In the genomic region with DNA sequence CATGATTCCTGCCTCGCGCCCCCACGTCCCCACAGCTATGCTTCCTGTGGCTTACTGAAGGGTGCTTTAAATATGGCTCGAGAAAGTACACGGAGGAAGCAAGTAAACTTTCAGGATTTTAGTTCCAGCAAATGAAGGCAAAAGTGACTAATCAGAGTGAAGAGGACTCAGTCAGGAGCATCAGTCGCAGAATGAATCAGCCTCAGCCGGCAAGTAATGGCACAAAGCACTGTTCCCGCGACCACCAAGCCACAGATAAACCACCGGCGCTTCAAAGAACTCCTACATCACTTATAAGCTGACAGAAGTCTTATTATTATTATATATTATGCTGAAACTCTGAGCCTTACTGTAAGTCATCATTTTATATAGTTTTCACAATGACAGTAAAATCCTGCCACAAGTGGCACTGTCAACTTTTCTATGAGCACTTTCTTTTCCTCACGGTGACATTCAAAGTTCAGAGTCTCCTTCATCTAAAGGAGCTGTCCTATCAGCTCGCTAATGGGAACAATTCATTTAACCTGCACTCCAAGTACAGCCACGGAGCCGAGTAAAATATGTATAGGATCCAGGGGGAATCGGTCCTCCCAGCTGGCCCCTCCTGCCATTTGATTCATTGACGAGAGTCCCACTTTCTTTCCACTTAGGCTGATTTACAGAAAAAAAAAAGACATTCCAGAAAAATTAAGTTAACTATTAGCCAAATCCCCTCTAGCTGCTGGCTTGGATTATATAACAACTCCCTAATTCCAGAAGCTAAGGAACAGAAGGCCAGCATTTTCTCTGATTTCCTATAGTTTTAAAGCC, we compare ENCODE assay signal across 12 cellular contexts.
DNase-seq lines count a peak whose midpoint lies in the region; ATAC-seq and TF ChIP-seq lines count a peak whose summit lies in the region.
"Had no signal": no experiment of that assay in that cellular context is flagged by ENCODE, and none has a peak within 500 bp of the region (broad histone marks: within the 10 kb centered on the region; RNA-seq: fewer than 3 reads in every experiment).

No MANE protein-coding gene starts in this region.

- H3K27me3 ChIP-seq in CD4-positive, alpha-beta memory T cell (ENCODE audit: insufficient read depth, low read length) = no peaks in the 10 kb centered on the region
- H3K27me3 ChIP-seq in brain microvascular endothelial cell (replicated peaks) = no peaks in the 10 kb centered on the region

- DNase-seq in CD4-positive, alpha-beta memory T cell = peak in 4 of 5 donors; percentile 18 to 79 (median 29)
- DNase-seq in activated CD8-positive, alpha-beta T cell treated with anti-CD3 and anti-CD28 coated beads, Interleukin-2, amount 10 ng/mL, durations not matched to agents 7 days and 5 days = peak; percentile 71
- DNase-seq in brain microvascular endothelial cell (peak; percentile 69), HuH-7 (ENCODE audit: low spot score) (no peak), AML-193 (lab: John Stamatoyannopoulos, UW) (no peak)
- DNase-seq in stimulated activated CD4-positive, alpha-beta T cell treated with anti-CD3 and anti-CD28 coated beads, Interleukin-1b, Interleukin-23, amount 100 ng/mL, for 1 hour (ENCODE audit: low read depth in 2 of 2) = peak; percentile 11 to 33
- DNase-seq: head of caudate nucleus, naive B cell had no signal

- peak overlapping the region; percentile 48 to 87 (median 84) for H3K4me3 Mint-ChIP-seq in CD4-positive, alpha-beta memory T cell
- no peak overlapping the region for H3K4me3 Mint-ChIP-seq in activated CD8-positive, alpha-beta T cell treated with anti-CD3 and anti-CD28 coated beads, Interleukin-2, amount 10 ng/mL, durations not matched to agents 7 days and 5 days
- H3K4me3 Mint-ChIP-seq: IgD-negative memory B cell, naive B cell had no signal

- no peaks in the 10 kb centered on the region for H3K36me3 Mint-ChIP-seq in CD4-positive, alpha-beta memory T cell
- H3K36me3 Mint-ChIP-seq in activated CD8-positive, alpha-beta T cell treated with anti-CD3 and anti-CD28 coated beads, Interleukin-2, amount 10 ng/mL, durations not matched to agents 7 days and 5 days (ENCODE audit: low read depth) = no peaks in the 10 kb centered on the region
- H3K36me3 Mint-ChIP-seq: naive B cell had no signal

- peak overlapping the region; percentile 55 to 95 (median 92) for H3K27ac Mint-ChIP-seq in CD4-positive, alpha-beta memory T cell
- H3K27ac Mint-ChIP-seq in activated CD8-positive, alpha-beta T cell treated with anti-CD3 and anti-CD28 coated beads, Interleukin-2, amount 10 ng/mL, durations not matched to agents 7 days and 5 days = no peak overlapping the region
- H3K27ac Mint-ChIP-seq: IgD-negative memory B cell, naive B cell had no signal

- intact Hi-C loops in CD4-positive, alpha-beta memory T cell (cut with micrococcal nuclease) = loop anchor here (10.0 kb wide), 1 partner anchor 49 kb away; no protein-coding TSS in a partner anchor

- POLR2A ChIA-PET in CD4-positive, alpha-beta memory T cell (lab: Charles Lee; ENCODE audit: partially characterized antibody) = interaction anchor here (1.0 to 4.8 kb wide), 7 partner anchors 9 to 149 kb away, joined by 3 to 29 read pairs (median 9); no protein-coding TSS in a partner anchor
- POLR2A ChIA-PET in activated CD8-positive, alpha-beta T cell treated with anti-CD3 and anti-CD28 coated beads, Interleukin-2, amount 10 ng/mL, durations not matched to agents 7 days and 5 days (lab: Charles Lee) = no interaction called here

- in situ Hi-C loops in brain microvascular endothelial cell (cut with HindIII; ENCODE audit: low pct_ligation_motif_present, low sequenced_read_pairs) = no loop called here

- H3K36me3 ChIP-seq in CD4-positive, alpha-beta memory T cell (ENCODE audit: insufficient read depth, low read length) = no peaks in the 10 kb centered on the region
- no peaks in the 10 kb centered on the region for H3K36me3 ChIP-seq in brain microvascular endothelial cell (replicated peaks)

- H3K4me1 ChIP-seq in CD4-positive, alpha-beta memory T cell (ENCODE audit: insufficient read depth, low read length) = peaks cover 67% of the 10 kb centered on the region

- TF ChIP-seq CTCF in brain microvascular endothelial cell (IDR thresholded peaks at IDR 0.05; ENCODE audit: low read depth, low read length, missing control alignments) = no peak

- H3K27ac ChIP-seq in CD4-positive, alpha-beta memory T cell (ENCODE audit: low read depth, low read length) = peak overlapping the region; percentile 37
- no peak overlapping the region for H3K27ac ChIP-seq in brain microvascular endothelial cell

- peak overlapping the region; percentile 29 to 43 for H3K4me3 ChIP-seq in CD4-positive, alpha-beta memory T cell (ENCODE audit: low read length in 2 of 2)
- no peak overlapping the region for H3K4me3 ChIP-seq in brain microvascular endothelial cell (ENCODE audit: low read depth, low read length)

- H3K4me1 Mint-ChIP-seq in CD4-positive, alpha-beta memory T cell = peaks cover 68 to 84% (median 78%) of the 10 kb centered on the region in 4 donors
- peaks cover 16% of the 10 kb centered on the region for H3K4me1 Mint-ChIP-seq in activated CD8-positive, alpha-beta T cell treated with anti-CD3 and anti-CD28 coated beads, Interleukin-2, amount 10 ng/mL, durations not matched to agents 7 days and 5 days (ENCODE audit: low read depth)
- H3K4me1 Mint-ChIP-seq: naive B cell had no signal

- CTCF ChIA-PET in CD4-positive, alpha-beta memory T cell (lab: Charles Lee; ENCODE audit: partially characterized antibody) = interaction anchor here (0.6 to 2.8 kb wide), 16 partner anchors 10 to 223 kb away, joined by 3 to 8 read pairs (median 3); no protein-coding TSS in a partner anchor
- CTCF ChIA-PET in activated CD8-positive, alpha-beta T cell treated with anti-CD3 and anti-CD28 coated beads, Interleukin-2, amount 10 ng/mL, durations not matched to agents 7 days and 5 days (lab: Charles Lee) = interaction anchor here (1.2 to 1.5 kb wide), 3 partner anchors 13 to 47 kb away, joined by 3 to 5 read pairs (median 4); no protein-coding TSS in a partner anchor

- ATAC-seq in activated CD8-positive, alpha-beta T cell treated with anti-CD3 and anti-CD28 coated beads, Interleukin-2, amount 10 ng/mL, durations not matched to agents 7 days and 5 days = peak; percentile 79
- ATAC-seq in GM18519 (IDR thresholded peaks at IDR 0.05; ENCODE audit: low FRiP score, unreplicated experiment) (no peak), GM18909 (IDR thresholded peaks at IDR 0.05; ENCODE audit: poor library complexity, unreplicated experiment) (no peak)
- ATAC-seq: HCT116 had no signal

- peaks cover 0 to 2% (median 0%) of the 10 kb centered on the region in 8 donors for H3K9me3 Mint-ChIP-seq in CD4-positive, alpha-beta memory T cell
- no peaks in the 10 kb centered on the region for H3K9me3 Mint-ChIP-seq in activated CD8-positive, alpha-beta T cell treated with anti-CD3 and anti-CD28 coated beads, Interleukin-2, amount 10 ng/mL, durations not matched to agents 7 days and 5 days (ENCODE audit: insufficient read depth)
- H3K9me3 Mint-ChIP-seq: IgD-negative memory B cell had no signal

- H3K27me3 Mint-ChIP-seq in CD4-positive, alpha-beta memory T cell = no peaks in the 10 kb centered on the region
- peaks cover 16% of the 10 kb centered on the region for H3K27me3 Mint-ChIP-seq in activated CD8-positive, alpha-beta T cell treated with anti-CD3 and anti-CD28 coated beads, Interleukin-2, amount 10 ng/mL, durations not matched to agents 7 days and 5 days (ENCODE audit: low read depth)

- no peaks in the 10 kb centered on the region for H3K9me3 ChIP-seq in CD4-positive, alpha-beta memory T cell (ENCODE audit: control insufficient read depth in 1 of 2, low read length in 2 of 2)

Comparison
In these comparisons a context has a peak if more than half of its experiments do, and no peak if none do; other contexts are left out.
1. DNase-seq: peak in CD4-positive, alpha-beta memory T cell (4 of 5), activated CD8-positive, alpha-beta T cell treated with anti-CD3 and anti-CD28 coated beads, Interleukin-2, amount 10 ng/mL, durations not matched to agents 7 days and 5 days (single experiment), brain microvascular endothelial cell (single experiment) and stimulated activated CD4-positive, alpha-beta T cell treated with anti-CD3 and anti-CD28 coated beads, Interleukin-1b, Interleukin-23, amount 100 ng/mL, for 1 hour (2 of 2); none in HuH-7 (single experiment) and AML-193 (0 of 2).